ENCODE assay signal across 3 cellular contexts in genomic region chr22:36198936-36199616, GRCh38.
A peak's percentile ranks its signal among the peaks of the same experiment; 100 is the strongest.
TF ChIP-seq lines count a peak whose summit lies in the region.

No MANE protein-coding gene starts in this region.

TF ChIP-seq in SK-N-SH, 30 proteins besides CTCF, POLR2A, EP300 and RAD21:
- TF ChIP-seq SMC3 (IDR thresholded peaks at IDR 0.05; ENCODE audit: low read depth, low read length) (no peak), FOXM1 (IDR thresholded peaks at IDR 0.05; ENCODE audit: low read depth) (no peak), RFX5 (IDR thresholded peaks at IDR 0.05; ENCODE audit: low read length) (no peak), REST (IDR thresholded peaks at IDR 0.05; ENCODE audit: low read depth, low read length) (peak; percentile 72; the same call in 1 of the 2 replicates), USF1 (IDR thresholded peaks at IDR 0.05; ENCODE audit: borderline replicate concordance, low read depth) (no peak), POLR2AphosphoS5 (IDR thresholded peaks at IDR 0.05; ENCODE audit: low read depth, low read length) (no peak), MAX (IDR thresholded peaks at IDR 0.05; ENCODE audit: low read depth) (no peak), GABPA (IDR thresholded peaks at IDR 0.05; ENCODE audit: low read depth) (no peak)

TF ChIP-seq in SK-N-SH treated with all-trans-retinoic acid at 6 μM for 48 hours, 23 proteins besides CTCF, POLR2A, EP300 and RAD21:
- TF ChIP-seq ZC3H10 (CRISPR knock-in tag; IDR thresholded peaks at IDR 0.05) (no peak), ISL1 (CRISPR knock-in tag; IDR thresholded peaks at IDR 0.05) (no peak), ESRRG (CRISPR knock-in tag; IDR thresholded peaks at IDR 0.05) (no peak), RARB (CRISPR knock-in tag; IDR thresholded peaks at IDR 0.05) (no peak), CSRNP3 (CRISPR knock-in tag; IDR thresholded peaks at IDR 0.05) (no peak), ZNF70 (CRISPR knock-in tag; IDR thresholded peaks at IDR 0.05) (no peak), POU6F1 (CRISPR knock-in tag; IDR thresholded peaks at IDR 0.05; ENCODE audit: borderline replicate concordance, low read depth) (no peak), TOX (CRISPR knock-in tag; IDR thresholded peaks at IDR 0.05; ENCODE audit: borderline replicate concordance) (no peak), CREB5 (CRISPR knock-in tag; IDR thresholded peaks at IDR 0.05; ENCODE audit: low read depth) (no peak), PATZ1 (CRISPR knock-in tag; IDR thresholded peaks at IDR 0.05; ENCODE audit: borderline replicate concordance) (no peak), PPARA (CRISPR knock-in tag; IDR thresholded peaks at IDR 0.05; ENCODE audit: borderline replicate concordance) (no peak), CSDC2 (CRISPR knock-in tag; IDR thresholded peaks at IDR 0.05) (no peak), GLIS3 (CRISPR knock-in tag; IDR thresholded peaks at IDR 0.05) (no peak), SNAI2 (CRISPR knock-in tag; IDR thresholded peaks at IDR 0.05) (no peak), ZFP3 (CRISPR knock-in tag; IDR thresholded peaks at IDR 0.05) (no peak), ZNF565 (CRISPR knock-in tag; conservative IDR thresholded peaks at IDR 0.05; ENCODE audit: low read depth) (no peak), ZFP30 (CRISPR knock-in tag; IDR thresholded peaks at IDR 0.05) (no peak), ZNF8 (CRISPR knock-in tag; IDR thresholded peaks at IDR 0.05) (no peak), TCF4 (CRISPR knock-in tag; IDR thresholded peaks at IDR 0.05; ENCODE audit: borderline replicate concordance) (no peak)
TF ChIP-seq in SK-N-SH treated with all-trans-retinoic acid at 6 μM for 48 hours: peak in this region for 0.

TF ChIP-seq in IMR-90, 13 proteins besides CTCF, POLR2A, EP300 and RAD21:
- TF ChIP-seq MAZ (IDR thresholded peaks at IDR 0.05; ENCODE audit: borderline replicate concordance, low read depth, low read length) (no peak), FOS (IDR thresholded peaks at IDR 0.05; ENCODE audit: low read depth, low read length) (no peak), BHLHE40 (IDR thresholded peaks at IDR 0.05; ENCODE audit: low read depth, low read length) (no peak), CEBPB (IDR thresholded peaks at IDR 0.05; ENCODE audit: low read depth, low read length) (no peak), ELK1 (IDR thresholded peaks at IDR 0.05; ENCODE audit: borderline replicate concordance, low read depth, low read length) (no peak), CHD1 (IDR thresholded peaks at IDR 0.05; ENCODE audit: low read depth, low read length) (no peak), SMC3 (IDR thresholded peaks at IDR 0.05; ENCODE audit: low read depth, low read length) (no peak), MXI1 (IDR thresholded peaks at IDR 0.05; ENCODE audit: borderline replicate concordance, low read depth, low read length) (no peak), NFE2L2 (IDR thresholded peaks at IDR 0.05; ENCODE audit: low read depth, low read length) (no peak), RCOR1 (IDR thresholded peaks at IDR 0.05; ENCODE audit: insufficient replicate concordance, low read length) (no peak), MAFK (IDR thresholded peaks at IDR 0.05; ENCODE audit: low read depth, low read length) (no peak), RFX5 (IDR thresholded peaks at IDR 0.05; ENCODE audit: low read depth, low read length) (no peak), USF2 (IDR thresholded peaks at IDR 0.05; ENCODE audit: low read depth, low read length) (no peak)
